Comparison of ENCODE assay signal across 8 cellular contexts in genomic region chr2:40488101-40488598, GRCh38. TPM values are rescaled to one million over a fixed set of nuclear protein-coding genes. Genes with fewer than 3 reads are reported as not detected.
DNase-seq lines count a peak whose midpoint lies in the region; ATAC-seq, FAIRE-seq and TF ChIP-seq lines count a peak whose summit lies in the region.

No MANE protein-coding gene starts in this region.

- H3K4me1 Mint-ChIP-seq in WTC11 = no peaks in the 10 kb centered on the region

- DNase-seq in A172 (ENCODE audit: low spot score) (peak; percentile 47), HL-60 (ENCODE audit: low read depth in 1 of 2, low spot score in 1 of 2) (peak in 1 of 2 experiments; percentile 50), WTC11 (ENCODE audit: low spot score) (no peak), kidney (no peak), GM20000 (ENCODE audit: low spot score) (no peak), prostate gland (ENCODE audit: low spot score) (no peak), mesenteric fat pad (ENCODE audit: low spot score) (no peak)

- H3K36me3 Mint-ChIP-seq in WTC11 = peaks cover 4% of the 10 kb centered on the region; the same call in 1 of the 2 replicates

- H3K27ac Mint-ChIP-seq in WTC11 = no peak overlapping the region

- CTCF ChIA-PET in WTC11 (lab: Charles Lee) = interaction anchor here (0.6 to 1.6 kb wide), 13 partner anchors 10 to 331 kb away, joined by 3 to 9 read pairs (median 4); partner anchors contain the start of gene SLC8A1

- no peak for TF ChIP-seq CTCF in HL-60 (IDR thresholded peaks at IDR 0.05; ENCODE audit: insufficient read depth, low read length)
- peak; percentile 16; the same call in 1 of the 2 replicates for TF ChIP-seq CTCF in WTC11 (IDR thresholded peaks at IDR 0.05)
- TF ChIP-seq CTCF in kidney (IDR thresholded peaks at IDR 0.05; ENCODE audit: borderline replicate concordance, extremely low read depth, insufficient read depth) = peak; percentile 20
- TF ChIP-seq CTCF in GM20000 (IDR thresholded peaks at IDR 0.05; ENCODE audit: extremely low read depth, missing control alignments) = no peak
- peak in 1 of 4 experiments; percentile 17 for TF ChIP-seq CTCF in prostate gland (IDR thresholded peaks at IDR 0.05)

- TF ChIP-seq POLR2A in prostate gland (IDR thresholded peaks at IDR 0.05) = no peak

- 19% methylated on average over 4 of the region's 4 CpGs for WGBS in prostate gland

- peaks cover 10 to 17% of the 10 kb centered on the region in 2 donors for H3K4me1 ChIP-seq in kidney (ENCODE audit: control insufficient read depth in 1 of 2, insufficient read depth in 1 of 2, low read depth in 1 of 2, low read length in 2 of 2)
- H3K4me1 ChIP-seq in prostate gland (replicated peaks) = no peaks in the 10 kb centered on the region

- H3K4me3 ChIP-seq in HL-60 (replicated peaks; ENCODE audit: insufficient read depth, low read length) = no peak overlapping the region
- peak overlapping the region; percentile 30 to 57 for H3K4me3 ChIP-seq in kidney (ENCODE audit: low read length in 2 of 2)
- no peak overlapping the region for H3K4me3 ChIP-seq in prostate gland

- H3K9me3 Mint-ChIP-seq in WTC11 = peaks cover 7% of the 10 kb centered on the region

- no peaks in the 10 kb centered on the region for H3K9me3 ChIP-seq in kidney (ENCODE audit: control insufficient read depth in 1 of 2, low read length in 2 of 2)
- H3K9me3 ChIP-seq in prostate gland = no peaks in the 10 kb centered on the region

- intact Hi-C loops in kidney (cut with DNase I) (no loop called here), prostate gland (cut with DNase I) (no loop called here)

- ATAC-seq in WTC11 (no peak), HG03565 (IDR thresholded peaks at IDR 0.05; ENCODE audit: unreplicated experiment) (no peak)

- H3K27me3 ChIP-seq in HL-60 (ENCODE audit: insufficient read depth, poor library complexity, severe bottlenecking) (no peaks in the 10 kb centered on the region), prostate gland (replicated peaks; ENCODE audit: insufficient read depth) (no peaks in the 10 kb centered on the region)

- no peaks in the 10 kb centered on the region for H3K27me3 Mint-ChIP-seq in WTC11 (ENCODE audit: low read depth)

- no peaks in the 10 kb centered on the region for H3K36me3 ChIP-seq in kidney (ENCODE audit: control insufficient read depth in 1 of 2, insufficient read depth in 2 of 2, low read length in 2 of 2)
- H3K36me3 ChIP-seq in prostate gland = no peaks in the 10 kb centered on the region

- H3K4me3 Mint-ChIP-seq in WTC11 = no peak overlapping the region

- FAIRE-seq in kidney (lab: Jason Lieb, UNC) = no peak

- peak overlapping the region; percentile 77 for H3K27ac ChIP-seq in HL-60 (replicated peaks)
- no peak overlapping the region for H3K27ac ChIP-seq in kidney (ENCODE audit: low read depth in 2 of 2, low read length in 2 of 2)
- no peak overlapping the region for H3K27ac ChIP-seq in prostate gland

- peak overlapping the region; percentile 14 to 45 for H3K9ac ChIP-seq in kidney (ENCODE audit: low read length in 2 of 2)

- POLR2A ChIA-PET in WTC11 (lab: Charles Lee) = no interaction called here

TF ChIP-seq in WTC11, 78 proteins besides CTCF, POLR2A, EP300 and RAD21:
- TF ChIP-seq CREB1 (CRISPR knock-in tag; IDR thresholded peaks at IDR 0.05) = no peak
- no peak for TF ChIP-seq MYBL2 (CRISPR knock-in tag; IDR thresholded peaks at IDR 0.05)
- TF ChIP-seq ESRRA (CRISPR knock-in tag; IDR thresholded peaks at IDR 0.05; ENCODE audit: borderline replicate concordance) = no peak

RNA-seq across cellular contexts. Expression of gene SLC8A1, which starts 36.3 kb away (rescaled TPM):
- total RNA-seq in A172 (2014; rRNA removed; shearing (Covaris generic)) = 34.5 and 37.6 TPM in 2 replicates
- total RNA-seq in WTC11 (2021) = 1.4 to 2.6 TPM (median 1.7 TPM) in 3 replicates
- 33.9 TPM for total RNA-seq in kidney
- polyA plus RNA-seq in kidney (ENCODE audit: insufficient read depth, low read depth, low replicate concordance) = 12.9 TPM
- 10 to 100 TPM; 23.2 to 28.2 TPM for total RNA-seq in prostate gland
- 18.5 TPM for total RNA-seq in mesenteric fat pad

Comparison
In these comparisons a context has a peak if more than half of its experiments do, and no peak if none do; other contexts are left out.
1. H3K4me3 ChIP-seq: peak in kidney (2 of 2); none in HL-60 (single experiment) and prostate gland (0 of 2).
2. CTCF ChIP-seq: peak in WTC11 (single experiment) and kidney (single experiment); none in HL-60 (single experiment) and GM20000 (single experiment).